1 cellular context compared by ENCODE assay signal in the genomic region with DNA sequence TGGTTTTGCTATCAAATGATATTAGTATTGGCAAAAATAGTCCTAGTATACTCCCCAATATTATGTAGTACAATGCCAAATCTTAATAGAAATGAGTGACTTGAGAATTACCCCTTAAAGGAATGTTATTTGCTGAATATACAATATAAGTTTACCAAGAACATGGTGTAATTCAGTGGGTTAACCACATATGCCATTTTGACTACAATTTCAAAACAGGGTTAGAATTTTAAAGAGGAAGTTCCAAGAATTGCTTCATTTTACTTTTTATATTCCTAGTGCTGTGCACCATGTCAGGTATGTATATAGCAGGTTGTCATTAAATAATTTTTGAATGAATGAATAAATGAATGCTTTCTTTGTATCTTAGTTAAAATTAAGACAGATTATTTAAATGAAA.
TF ChIP-seq lines count a peak whose summit lies in the region.

No MANE protein-coding gene starts in this region.

TF ChIP-seq in SK-N-SH, 30 proteins besides CTCF, POLR2A, EP300 and RAD21 (continued from another document):
- TF ChIP-seq SMC3 (IDR thresholded peaks at IDR 0.05; ENCODE audit: low read depth, low read length), result no peak
- no peak for TF ChIP-seq RXRA (IDR thresholded peaks at IDR 0.05; ENCODE audit: borderline replicate concordance, low read depth)
- TF ChIP-seq FOSL2 (IDR thresholded peaks at IDR 0.05; ENCODE audit: borderline replicate concordance, low read depth), result no peak
TF ChIP-seq in SK-N-SH: peak in this region for 0.
